ENCODE assay signal across 14 cellular contexts in genomic region chr15:63306480-63307073, GRCh38.
"Had no signal": no experiment of that assay in that cellular context is flagged by ENCODE, and none has a peak within 500 bp of the region (broad histone marks: within the 10 kb centered on the region; RNA-seq: fewer than 3 reads in every experiment).

No MANE protein-coding gene starts in this region.

- H3K27me3 Mint-ChIP-seq: brain; dendritic cell treated with granulocyte-macrophage colony-stimulating factor and Interleukin-4, amounts not matched to agents 40 ng/mL and 50 ng/mL, for 4 days; effector memory CD8-positive, alpha-beta T cell; stimulated activated naive CD8-positive, alpha-beta T cell treated with anti-CD3 and anti-CD28 coated beads, Interleukin-15, Interleukin-2, amounts not matched to agents 100 ng/mL and 50 ng/mL, for 24 hours had no signal

- H3K27ac ChIP-seq: epithelial cell of prostate, hepatocyte had no signal

- H3K9me3 Mint-ChIP-seq: activated naive CD4-positive, alpha-beta T cell treated with anti-CD3 and anti-CD28 coated beads, Interleukin-2, amount 50 U/mL, for 72 hours; dendritic cell treated with granulocyte-macrophage colony-stimulating factor and Interleukin-4, amounts not matched to agents 40 ng/mL and 50 ng/mL, for 4 days; effector memory CD8-positive, alpha-beta T cell; stimulated activated naive CD8-positive, alpha-beta T cell treated with anti-CD3 and anti-CD28 coated beads, Interleukin-15, Interleukin-2, amounts not matched to agents 100 ng/mL and 50 ng/mL, for 24 hours; T-helper 1 cell treated with Interleukin-12 subunit alpha and Interleukin-12 subunit beta and Interleukin-4 antibody, amounts not matched to agents 30 μg/mL and 1 μg/mL, for 36 hours had no signal

- ATAC-seq: activated naive CD4-positive, alpha-beta T cell treated with anti-CD3 and anti-CD28 coated beads, Interleukin-2, amount 50 U/mL, for 72 hours; effector memory CD8-positive, alpha-beta T cell had no signal

- DNase-seq: activated CD4-positive, CD25-positive, alpha-beta regulatory T cell; activated effector memory CD4-positive, alpha-beta T cell treated with anti-CD3 and anti-CD28 coated beads, Interleukin-2, amount 50 U/mL, for 16 hours; activated T-cell treated with anti-CD3 and anti-CD28 coated beads, Interleukin-2, amount 50 U/mL, for 1 hour; amniotic stem cell; cerebellar nuclear complex; effector memory CD8-positive, alpha-beta T cell; stimulated activated CD4-positive, alpha-beta T cell treated with anti-CD3 and anti-CD28 coated beads, Interleukin-4, amount 100 ng/mL, for 24 hours had no signal

- H3K4me3 Mint-ChIP-seq: brain; dendritic cell treated with granulocyte-macrophage colony-stimulating factor and Interleukin-4, amounts not matched to agents 40 ng/mL and 50 ng/mL, for 4 days; effector memory CD8-positive, alpha-beta T cell; stimulated activated naive CD8-positive, alpha-beta T cell treated with anti-CD3 and anti-CD28 coated beads, Interleukin-15, Interleukin-2, amounts not matched to agents 100 ng/mL and 50 ng/mL, for 24 hours; T-helper 1 cell treated with Interleukin-12 subunit alpha and Interleukin-12 subunit beta and Interleukin-4 antibody, amounts not matched to agents 30 μg/mL and 1 μg/mL, for 36 hours had no signal

- H3K27me3 ChIP-seq: hepatocyte had no signal

- H2AFZ ChIP-seq: hepatocyte had no signal

- H3K27ac Mint-ChIP-seq: activated naive CD4-positive, alpha-beta T cell treated with anti-CD3 and anti-CD28 coated beads, Interleukin-2, amount 50 U/mL, for 72 hours; dendritic cell treated with granulocyte-macrophage colony-stimulating factor and Interleukin-4, amounts not matched to agents 40 ng/mL and 50 ng/mL, for 4 days; effector memory CD8-positive, alpha-beta T cell; stimulated activated naive CD8-positive, alpha-beta T cell treated with anti-CD3 and anti-CD28 coated beads, Interleukin-15, Interleukin-2, amounts not matched to agents 100 ng/mL and 50 ng/mL, for 24 hours; T-helper 1 cell treated with Interleukin-12 subunit alpha and Interleukin-12 subunit beta and Interleukin-4 antibody, amounts not matched to agents 30 μg/mL and 1 μg/mL, for 36 hours had no signal

- H3K4me2 ChIP-seq: hepatocyte had no signal

- H3K79me2 ChIP-seq: hepatocyte had no signal

- H3K4me3 ChIP-seq: hepatocyte had no signal
